In the genomic region with DNA sequence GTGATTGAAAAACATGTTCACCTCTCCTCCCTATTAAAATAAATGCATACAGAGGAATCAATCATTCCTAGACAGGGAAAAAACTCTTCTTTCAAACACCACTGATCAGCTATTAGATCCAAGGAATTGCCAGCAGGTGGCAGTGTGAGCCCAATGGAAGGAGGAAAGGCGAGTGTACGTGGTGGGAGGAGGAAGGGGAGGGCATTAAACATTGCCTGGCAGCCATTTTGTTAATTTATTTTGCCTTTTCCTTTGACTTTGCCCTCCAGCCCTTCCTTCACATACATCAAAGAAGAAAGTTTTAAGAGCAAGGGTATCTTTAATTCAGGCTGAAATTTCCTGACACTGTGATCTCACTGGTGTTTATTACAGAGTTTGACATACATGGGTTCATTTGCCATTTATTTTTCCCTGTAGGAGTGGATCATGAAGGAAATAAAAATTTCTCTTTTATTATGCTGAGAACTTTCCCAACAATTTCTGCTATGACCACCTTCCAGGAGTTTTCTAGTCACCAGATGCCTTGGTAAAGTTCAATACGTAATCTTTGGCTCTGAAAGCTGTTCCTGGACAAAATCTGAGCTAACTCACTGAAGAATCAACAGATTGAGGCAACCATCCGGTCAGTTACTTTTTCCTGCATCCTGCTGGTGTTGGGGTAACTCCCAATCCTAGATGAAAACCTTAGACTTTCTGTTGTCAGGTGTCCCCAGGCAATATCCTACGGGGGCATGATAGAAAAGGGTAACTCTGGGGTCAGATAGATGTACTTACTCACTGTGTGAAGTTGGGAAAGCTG, we compare ENCODE assay signal across 8 cellular contexts. TPM values are rescaled to one million over a fixed set of nuclear protein-coding genes. Genes with fewer than 3 reads are reported as not detected.
DNase-seq lines count a peak whose midpoint lies in the region; ATAC-seq and TF ChIP-seq lines count a peak whose summit lies in the region.

No MANE protein-coding gene starts in this region.

- H3K27me3 Mint-ChIP-seq in central memory CD8-positive, alpha-beta T cell, result no peaks in the 10 kb centered on the region

- H3K36me3 ChIP-seq in spleen, result no peaks in the 10 kb centered on the region

- H3K27ac ChIP-seq in spleen, result peak overlapping the region; percentile 96 to 99 (median 98)

- H3K4me3 ChIP-seq in spleen, result peak overlapping the region in 6 of 8 donors; percentile 68 to 88 (median 77)

- peak overlapping the region; percentile 99 for H3K4me3 Mint-ChIP-seq in central memory CD8-positive, alpha-beta T cell

- no peaks in the 10 kb centered on the region for H3K9me3 ChIP-seq in spleen

- H3K27ac Mint-ChIP-seq in central memory CD8-positive, alpha-beta T cell (ENCODE audit: low read depth), result peak overlapping the region; percentile 96

- TF ChIP-seq POLR2A in spleen (IDR thresholded peaks at IDR 0.05), result no peak

- WGBS in spleen, 5 donors, result 31 to 43% (median 34%) methylated on average over 5 of the region's 5 CpGs

- peaks cover 34 to 55% (median 40%) of the 10 kb centered on the region in 6 donors for H3K4me1 ChIP-seq in spleen

- no peaks in the 10 kb centered on the region for H3K27me3 ChIP-seq in spleen (replicated peaks in 1 of 7)

- intact Hi-C loops in spleen (cut with DNase I; ENCODE audit: low total_unique reads), result loop anchor here (5.0 to 10.0 kb wide), 4 partner anchors 81 to 438 kb away; partner anchors contain the start of gene AHCYL1

- peaks cover 43% of the 10 kb centered on the region for H3K4me1 Mint-ChIP-seq in central memory CD8-positive, alpha-beta T cell

- ATAC-seq in HG03139 (IDR thresholded peaks at IDR 0.05; ENCODE audit: unreplicated experiment) (peak; percentile 38), HG03045 (IDR thresholded peaks at IDR 0.05; ENCODE audit: unreplicated experiment) (no peak)
- peak; percentile 34 for ATAC-seq in central memory CD8-positive, alpha-beta T cell (replicated peaks; ENCODE audit: extremely low read depth, poor library complexity, severe bottlenecking)

- DNase-seq in GM04503 (ENCODE audit: low read depth), result peak; percentile 41
- DNase-seq in NCI-H2227 (lab: John Stamatoyannopoulos, UW; ENCODE audit: unreplicated experiment), result peak; percentile 93
- peak; percentile 69 to 90 (median 74) for DNase-seq in activated CD4-positive, CD25-positive, alpha-beta regulatory T cell (lab: John Stamatoyannopoulos, UW)
- peak; percentile 76 to 81 for DNase-seq in central memory CD8-positive, alpha-beta T cell (ENCODE audit: low spot score in 2 of 2)
- peak; percentile 90 for DNase-seq in islet precursor cell
- peak; percentile 93 for DNase-seq in spleen

- peak; percentile 78 to 96 (median 88) for TF ChIP-seq CTCF in spleen (IDR thresholded peaks at IDR 0.05 in 8 of 11, conservative IDR thresholded peaks at IDR 0.05 in 3 of 11)

- H3K9me3 Mint-ChIP-seq in central memory CD8-positive, alpha-beta T cell, result no peaks in the 10 kb centered on the region

- peaks cover 16% of the 10 kb centered on the region for H3K36me3 Mint-ChIP-seq in central memory CD8-positive, alpha-beta T cell (ENCODE audit: insufficient read depth)

RNA-seq across cellular contexts. Expression of gene GNAI3, which starts 1.9 kb away (rescaled TPM):
- 10 to 100 TPM in 4 of 7 donors, 1 to 10 TPM in 3; 7.4 to 11.4 (median 10.4) TPM for total RNA-seq in spleen
- polyA plus RNA-seq in spleen, result 1 to 10 TPM; 1.8 to 3.3 (median 2.7) TPM

RNA-seq across cellular contexts. Expression of gene GPR61, which starts 6.8 kb away (rescaled TPM):
- not detected for total RNA-seq in spleen
- polyA plus RNA-seq in spleen, result not detected

RNA-seq across cellular contexts. Expression of gene AMIGO1, which starts 37.0 kb away (rescaled TPM):
- total RNA-seq in spleen, result 1 to 10 TPM; 3.7 to 8.5 (median 6.0) TPM
- under 1 TPM; 0.57 to 0.99 (median 0.67) TPM for polyA plus RNA-seq in spleen

RNA-seq across cellular contexts. Expression of gene CYB561D1, which starts 52.6 kb away (rescaled TPM):
- 10 to 100 TPM in 6 of 7 donors, 1 to 10 TPM in 1; 8.6 to 17.6 (median 13.7) TPM for total RNA-seq in spleen
- 1 to 10 TPM; 4.5 to 8.0 (median 6.0) TPM for polyA plus RNA-seq in spleen

Comparison
In these comparisons a context has a peak if more than half of its experiments do, and no peak if none do; other contexts are left out.
1. DNase-seq: peak in every context shown above with its lines; median percentile 93 in NCI-H2227; 93 in spleen; 90 in islet precursor cell; 78 in central memory CD8-positive, alpha-beta T cell; 74 in activated CD4-positive, CD25-positive, alpha-beta regulatory T cell; 41 in GM04503.